Comparison of ENCODE assay signal across 29 cellular contexts in genomic region chr19:44525721-44526430, GRCh38. TPM values are rescaled to one million over a fixed set of nuclear protein-coding genes. Genes with fewer than 3 reads are reported as not detected.
DNase-seq lines count a peak whose midpoint lies in the region; ATAC-seq, FAIRE-seq and TF ChIP-seq lines count a peak whose summit lies in the region.
"Had no signal": no experiment of that assay in that cellular context is flagged by ENCODE, and none has a peak within 500 bp of the region (broad histone marks: within the 10 kb centered on the region; RNA-seq: fewer than 3 reads in every experiment).

No MANE protein-coding gene starts in this region.

- FAIRE-seq in HepG2 (lab: Jason Lieb, UNC) (no peak), RCC 7860 (lab: Jason Lieb, UNC) (no peak)
- FAIRE-seq: A204.1, GM12892, GM19239 had no signal

- CTCF ChIA-PET in HepG2 (lab: Yijun Ruan, JAX; ENCODE audit: low intra/inter-chr PET ratio, low total read pairs) = no interaction called here

- peaks cover 13% of the 10 kb centered on the region for H3K4me1 ChIP-seq in HepG2 (ENCODE audit: insufficient read depth, low read length)
- no peaks in the 10 kb centered on the region for H3K4me1 ChIP-seq in right lobe of liver
- H3K4me1 ChIP-seq: BLaER1 had no signal

- H3K4me3 ChIP-seq in HepG2 (replicated peaks in 1 of 3; ENCODE audit: insufficient read depth in 1 of 3, low read depth in 2 of 3, low read length in 3 of 3) (no peak overlapping the region), right lobe of liver (no peak overlapping the region), epithelial cell of proximal tubule (ENCODE audit: low read depth, low read length) (no peak overlapping the region)
- H3K4me3 ChIP-seq: BLaER1, PC-9 had no signal

- H3K79me2 ChIP-seq in HepG2 (ENCODE audit: insufficient read depth, low read length) = no peaks in the 10 kb centered on the region

- POLR2A ChIA-PET in HepG2 (lab: Yijun Ruan, JAX) = no interaction called here

- no peak for TF ChIP-seq CTCF in HepG2 (CRISPR knock-in tag; IDR thresholded peaks at IDR 0.05)
- no peak for TF ChIP-seq CTCF in right lobe of liver (IDR thresholded peaks at IDR 0.05)
- peak; percentile 11 for TF ChIP-seq CTCF in epithelial cell of proximal tubule (conservative IDR thresholded peaks at IDR 0.05; ENCODE audit: low read depth, low read length)

- H4K20me1 ChIP-seq in HepG2 (ENCODE audit: insufficient read depth, low read length) = no peaks in the 10 kb centered on the region
- H4K20me1 ChIP-seq: BLaER1 had no signal

- H3K9me3 ChIP-seq in HepG2 (ENCODE audit: low read length) = no peaks in the 10 kb centered on the region
- no peaks in the 10 kb centered on the region for H3K9me3 ChIP-seq in right lobe of liver

- no peak overlapping the region for H3K9ac ChIP-seq in HepG2 (ENCODE audit: insufficient read depth, low read depth, low read length)
- H3K9ac ChIP-seq: BLaER1 had no signal

- no peak for TF ChIP-seq RAD21 in HepG2 (CRISPR knock-in tag; IDR thresholded peaks at IDR 0.05)

- no TSS peak for BruUV-seq in HepG2 (replicated peaks; lab: Mats Ljungman, UMichigan)

- H3K27ac ChIP-seq in HepG2 (ENCODE audit: extremely low read length, insufficient read depth, low read length) (no peak overlapping the region), right lobe of liver (no peak overlapping the region)
- H3K27ac ChIP-seq: BLaER1, PC-9 had no signal

- intact Hi-C loops in HepG2 (cut with micrococcal nuclease; ENCODE audit: unreplicated experiment) = no loop called here
- intact Hi-C loops in right lobe of liver (cut with DNase I) = no loop called here

- H3K27me3 ChIP-seq in HepG2 (ENCODE audit: control insufficient read depth in 1 of 2, insufficient read depth in 2 of 2, low read length in 2 of 2) (peaks cover 0 to 4% of the 10 kb centered on the region in 2 experiments; a peak in 1 of 5 replicates), right lobe of liver (no peaks in the 10 kb centered on the region)
- H3K27me3 ChIP-seq: BLaER1 had no signal

- H3K36me3 ChIP-seq in HepG2 (replicated peaks in 1 of 2; ENCODE audit: control insufficient read depth in 1 of 2, insufficient read depth in 2 of 2, low read length in 2 of 2) = no peaks in the 10 kb centered on the region
- H3K36me3 ChIP-seq in right lobe of liver = no peaks in the 10 kb centered on the region
- H3K36me3 ChIP-seq: BLaER1 had no signal

- WGBS in HepG2 (ENCODE audit: low lambda C conversion rate) = 27% methylated on average over 4 of the region's 4 CpGs
- 33% methylated on average over 4 of the region's 4 CpGs for WGBS in right lobe of liver (ENCODE audit: insufficient coverage, low coverage, low lambda C conversion rate, missing lambda C conversion rate)

- no peak overlapping the region for H2AFZ ChIP-seq in HepG2 (ENCODE audit: low read length)
- H2AFZ ChIP-seq: PC-9 had no signal

- no peak overlapping the region for H3K4me2 ChIP-seq in HepG2 (ENCODE audit: low read depth, low read length)
- H3K4me2 ChIP-seq: BLaER1, PC-9 had no signal

- no peak for DNase-seq in HepG2 (ENCODE audit: low spot score)
- no peak for DNase-seq in right lobe of liver
- peak; percentile 13 for DNase-seq in NAMALWA (ENCODE audit: low spot score)
- no peak for DNase-seq in epithelial cell of proximal tubule (ENCODE audit: low read depth)
- DNase-seq in RCC 7860 (ENCODE audit: low spot score) = no peak
- DNase-seq in mesenteric fat pad (ENCODE audit: low spot score) = no peak
- no peak for DNase-seq in SHP77 treated with DMSO at 0.1 percent for 48 hours (lab: John Stamatoyannopoulos, UW)
- DNase-seq: CD4-positive, CD25-positive, alpha-beta regulatory T cell; DMS79 treated with DMSO at 0.1 percent for 48 hours; H7; Kasumi-1; NCI-H1105; NCI-H146; NCI-H1930; NCI-H446 treated with DMSO at 0.1 percent for 48 hours; NCI-H526; NCI-H82; NK-92 treated with Interleukin-12 subunit alpha and Interleukin-12 subunit beta, amount 100 ng/mL, for 24 hours; PC-9; Right ventricle myocardium superior; RPMI8226; T-cell had no signal

- TF ChIP-seq EP300 in HepG2 (IDR thresholded peaks at IDR 0.05; ENCODE audit: low read depth in 2 of 2, low read length in 2 of 2) = no peak
- TF ChIP-seq EP300 in HepG2 (CRISPR knock-in tag; IDR thresholded peaks at IDR 0.05; ENCODE audit: borderline replicate concordance) = no peak

- ATAC-seq in HepG2 = no peak
- ATAC-seq in right lobe of liver = no peak
- ATAC-seq: T-cell had no signal

- in situ Hi-C loops in HepG2 (cut with HindIII; ENCODE audit: extremely low pct_ligation_motif_present, low pct_unique_long_range_greater_than_20kb) = no loop called here

- no peak for TF ChIP-seq POLR2A in HepG2 (IDR thresholded peaks at IDR 0.05; ENCODE audit: insufficient read depth in 1 of 2, low read depth in 2 of 2, low read length in 2 of 2)
- TF ChIP-seq POLR2A in right lobe of liver (IDR thresholded peaks at IDR 0.05) = no peak

RNA-seq across cellular contexts. Expression of gene CEACAM20, which starts 3.6 kb away (rescaled TPM):
- total RNA-seq in HepG2 (2016; rRNA removed; fragmentation: Illumina TruSeq; extraction: Trizol) (not detected in 2 replicates), right lobe of liver (under 1 TPM in 3 of 6 experiments, not detected in 3; 0.14 to 0.31 (median 0.16) TPM), epithelial cell of proximal tubule (not detected in 2 replicates), mesenteric fat pad (not detected)
- not detected in 2 replicates for total RNA-seq in HepG2 (2016; cell fraction: cytosol; rRNA removed; fragmentation: Illumina TruSeq; extraction: Trizol; ENCODE audit: low read depth)
- not detected in 2 replicates for total RNA-seq in HepG2 (2016; cell fraction: insoluble cytoplasmic fraction; rRNA removed; fragmentation: Illumina TruSeq; extraction: Trizol)
- not detected in 2 replicates for total RNA-seq in HepG2 (2016; cell fraction: membrane; rRNA removed; fragmentation: Illumina TruSeq; extraction: Trizol)
- total RNA-seq in HepG2 (2016; cell fraction: nucleus; rRNA removed; fragmentation: Illumina TruSeq; extraction: Trizol) = not detected in 2 replicates
- polyA plus RNA-seq in HepG2 (2011; rRNA removed) = 0.04 and 0.12 TPM in 2 replicates
- polyA plus RNA-seq in HepG2 (2011; cell fraction: cytosol; rRNA removed) = not detected in 2 replicates
- polyA plus RNA-seq in HepG2 (2011; cell fraction: nucleus; rRNA removed) = 0.19 TPM in 1 of 2 replicates, not detected in the other
- not detected in 2 replicates for polyA plus RNA-seq in HepG2 (2012)
- polyA plus RNA-seq in HepG2 (2016; cell fraction: cytosol; fragmentation: Illumina TruSeq; extraction: Trizol; ENCODE audit: low read depth) = not detected in 2 replicates
- polyA plus RNA-seq in HepG2 (2016; cell fraction: insoluble cytoplasmic fraction; fragmentation: Illumina TruSeq; extraction: Trizol; ENCODE audit: low read depth) = not detected in 2 replicates
- polyA plus RNA-seq in HepG2 (2016; cell fraction: membrane; fragmentation: Illumina TruSeq; extraction: Trizol; ENCODE audit: low read depth) = not detected in 2 replicates
- not detected in 2 replicates for polyA plus RNA-seq in HepG2 (2016; cell fraction: nucleus; fragmentation: Illumina TruSeq; extraction: Trizol; ENCODE audit: insufficient read depth, low read depth)
- 0.16 TPM in 1 of 2 replicates, not detected in the other for polyA minus RNA-seq in HepG2 (2011; rRNA and poly(A)+ RNA removed; ENCODE audit: low replicate concordance)
- polyA minus RNA-seq in HepG2 (2011; cell fraction: cytosol; rRNA and poly(A)+ RNA removed) = not detected in 2 replicates
- 0.37 TPM in 1 of 2 replicates, not detected in the other for polyA minus RNA-seq in HepG2 (2011; cell fraction: nucleus; rRNA and poly(A)+ RNA removed)
- total RNA-seq: CD4-positive, CD25-positive, alpha-beta regulatory T cell; H7; M059J; PC-9; Right ventricle myocardium superior; SK-MEL-5; T-cell had no signal
- polyA plus RNA-seq: AG04450; CD4-positive, CD25-positive, alpha-beta regulatory T cell had no signal

RNA-seq across cellular contexts. Expression of gene ZNF180, which starts 25.6 kb away (rescaled TPM):
- total RNA-seq in HepG2 (2016; rRNA removed; fragmentation: Illumina TruSeq; extraction: Trizol) (9.3 and 13.4 TPM in 2 replicates), right lobe of liver (1 to 10 TPM; 2.4 to 4.1 (median 3.3) TPM), epithelial cell of proximal tubule (4.6 and 5.1 TPM in 2 replicates), mesenteric fat pad (3.9 TPM)
- 0.30 and 0.44 TPM in 2 replicates for total RNA-seq in HepG2 (2016; cell fraction: cytosol; rRNA removed; fragmentation: Illumina TruSeq; extraction: Trizol; ENCODE audit: low read depth)
- total RNA-seq in HepG2 (2016; cell fraction: insoluble cytoplasmic fraction; rRNA removed; fragmentation: Illumina TruSeq; extraction: Trizol) = 8.2 and 12.5 TPM in 2 replicates
- 3.4 and 3.5 TPM in 2 replicates for total RNA-seq in HepG2 (2016; cell fraction: membrane; rRNA removed; fragmentation: Illumina TruSeq; extraction: Trizol)
- 8.3 and 9.1 TPM in 2 replicates for total RNA-seq in HepG2 (2016; cell fraction: nucleus; rRNA removed; fragmentation: Illumina TruSeq; extraction: Trizol)
- 0.86 and 0.92 TPM in 2 replicates for polyA plus RNA-seq in HepG2 (2011; rRNA removed)
- 0.88 and 1.1 TPM in 2 replicates for polyA plus RNA-seq in HepG2 (2011; cell fraction: cytosol; rRNA removed)
- polyA plus RNA-seq in HepG2 (2011; cell fraction: nucleus; rRNA removed) = 4.9 TPM in 2 replicates
- polyA plus RNA-seq in HepG2 (2012) = 2.8 and 3.6 TPM in 2 replicates
- 0.41 and 0.52 TPM in 2 replicates for polyA plus RNA-seq in HepG2 (2016; cell fraction: cytosol; fragmentation: Illumina TruSeq; extraction: Trizol; ENCODE audit: low read depth)
- 8.3 and 8.8 TPM in 2 replicates for polyA plus RNA-seq in HepG2 (2016; cell fraction: insoluble cytoplasmic fraction; fragmentation: Illumina TruSeq; extraction: Trizol; ENCODE audit: low read depth)
- polyA plus RNA-seq in HepG2 (2016; cell fraction: membrane; fragmentation: Illumina TruSeq; extraction: Trizol; ENCODE audit: low read depth) = 1.1 and 1.3 TPM in 2 replicates
- 10.0 and 11.0 TPM in 2 replicates for polyA plus RNA-seq in HepG2 (2016; cell fraction: nucleus; fragmentation: Illumina TruSeq; extraction: Trizol; ENCODE audit: insufficient read depth, low read depth)
- polyA minus RNA-seq in HepG2 (2011; rRNA and poly(A)+ RNA removed; ENCODE audit: low replicate concordance) = 2.4 and 5.2 TPM in 2 replicates
- polyA minus RNA-seq in HepG2 (2011; cell fraction: cytosol; rRNA and poly(A)+ RNA removed) = 1.1 and 1.5 TPM in 2 replicates
- polyA minus RNA-seq in HepG2 (2011; cell fraction: nucleus; rRNA and poly(A)+ RNA removed) = 7.6 TPM in 2 replicates
